ENCODE assay signal across 10 cellular contexts in genomic region chr1:28127617-28128257, GRCh38. TPM values are rescaled to one million over a fixed set of nuclear protein-coding genes. Genes with fewer than 3 reads are reported as not detected.
DNase-seq lines count a peak whose midpoint lies in the region; ATAC-seq and TF ChIP-seq lines count a peak whose summit lies in the region.
"Had no signal": no experiment of that assay in that cellular context is flagged by ENCODE, and none has a peak within 500 bp of the region (broad histone marks: within the 10 kb centered on the region; RNA-seq: fewer than 3 reads in every experiment).

No MANE protein-coding gene starts in this region.

- H3K27me3 ChIP-seq in brain microvascular endothelial cell (replicated peaks), result no peaks in the 10 kb centered on the region

- peak overlapping the region; percentile 29 for H3K27ac ChIP-seq in cingulate gyrus (ENCODE audit: low read depth, low read length)
- no peak overlapping the region for H3K27ac ChIP-seq in brain microvascular endothelial cell

- DNase-seq in GM10266 (ENCODE audit: extremely low spot score) (peak; percentile 49), brain microvascular endothelial cell (no peak), DMS 273 (lab: John Stamatoyannopoulos, UW; ENCODE audit: unreplicated experiment) (no peak), GM03348 (ENCODE audit: low spot score) (no peak)
- DNase-seq: activated T-cell treated with anti-CD3 and anti-CD28 coated beads for 4 hours, immature natural killer cell had no signal

- in situ Hi-C loops in brain microvascular endothelial cell (cut with HindIII; ENCODE audit: low pct_ligation_motif_present, low sequenced_read_pairs), result no loop called here

- no peak for TF ChIP-seq CTCF in GM10266 (IDR thresholded peaks at IDR 0.05; ENCODE audit: control insufficient read depth, insufficient read depth, low read depth, missing control alignments)
- TF ChIP-seq CTCF in brain microvascular endothelial cell (IDR thresholded peaks at IDR 0.05; ENCODE audit: low read depth, low read length, missing control alignments), result no peak

- H3K36me3 ChIP-seq in brain microvascular endothelial cell (replicated peaks), result no peaks in the 10 kb centered on the region

- H3K4me3 ChIP-seq in brain microvascular endothelial cell (ENCODE audit: low read depth, low read length), result no peak overlapping the region

- peak; percentile 72 for ATAC-seq in GM21367 (IDR thresholded peaks at IDR 0.05; ENCODE audit: unreplicated experiment)
- peak; percentile 59 for ATAC-seq in HG03439 (IDR thresholded peaks at IDR 0.05; ENCODE audit: unreplicated experiment)
- ATAC-seq in esophagus mucosa, result no peak

RNA-seq across cellular contexts. Expression of gene EYA3, which starts 39.3 kb away (rescaled TPM):
- 18.9 TPM for total RNA-seq in esophagus mucosa

RNA-seq across cellular contexts. Expression of gene PTAFR, which starts 48.8 kb away (rescaled TPM):
- total RNA-seq in esophagus mucosa, result 7.6 TPM
